ENCODE assay signal across 3 cellular contexts in genomic region chr2:153431114-153431513, GRCh38.
TF ChIP-seq lines count a peak whose summit lies in the region.

No MANE protein-coding gene starts in this region.

TF ChIP-seq in HepG2, 621 proteins besides CTCF, POLR2A, EP300 and RAD21:
- TF ChIP-seq GMEB1 (CRISPR knock-in tag; IDR thresholded peaks at IDR 0.05; ENCODE audit: borderline replicate concordance) (no peak), MAFK (conservative IDR thresholded peaks at IDR 0.05 in 1 of 2, IDR thresholded peaks at IDR 0.05 in 1 of 2; ENCODE audit: low read length in 2 of 2) (peak; percentile 85 to 89), MAFF (IDR thresholded peaks at IDR 0.05; ENCODE audit: low read depth, low read length) (peak; percentile 80)

TF ChIP-seq in WTC11, 78 proteins besides CTCF, POLR2A, EP300 and RAD21:
- TF ChIP-seq ZSCAN18 (CRISPR knock-in tag; IDR thresholded peaks at IDR 0.05) = no peak
- no peak for TF ChIP-seq NFATC4 (CRISPR knock-in tag; IDR thresholded peaks at IDR 0.05)
- TF ChIP-seq ZNF425 (CRISPR knock-in tag; conservative IDR thresholded peaks at IDR 0.05) = no peak
- TF ChIP-seq ZNF423 (CRISPR knock-in tag; IDR thresholded peaks at IDR 0.05) = no peak
- TF ChIP-seq ZNF263 (CRISPR knock-in tag; IDR thresholded peaks at IDR 0.05; ENCODE audit: low read depth) = no peak

TF ChIP-seq in H1, 55 proteins besides CTCF, POLR2A, EP300 and RAD21:
- TF ChIP-seq CHD7 (IDR thresholded peaks at IDR 0.05; ENCODE audit: insufficient replicate concordance, low read length) (no peak), MAFK (IDR thresholded peaks at IDR 0.05; ENCODE audit: low read depth, low read length) (no peak), RNF2 (IDR thresholded peaks at IDR 0.05; ENCODE audit: borderline replicate concordance, low read depth, low read length, missing control alignments, poor library complexity, severe bottlenecking) (no peak), TAF7 (optimal IDR thresholded peaks at IDR 0.05; ENCODE audit: borderline replicate concordance, low read depth, low read length) (no peak), E2F6 (IDR thresholded peaks at IDR 0.05) (no peak)
